Comparison of ENCODE assay signal across 8 cellular contexts in the genomic region with DNA sequence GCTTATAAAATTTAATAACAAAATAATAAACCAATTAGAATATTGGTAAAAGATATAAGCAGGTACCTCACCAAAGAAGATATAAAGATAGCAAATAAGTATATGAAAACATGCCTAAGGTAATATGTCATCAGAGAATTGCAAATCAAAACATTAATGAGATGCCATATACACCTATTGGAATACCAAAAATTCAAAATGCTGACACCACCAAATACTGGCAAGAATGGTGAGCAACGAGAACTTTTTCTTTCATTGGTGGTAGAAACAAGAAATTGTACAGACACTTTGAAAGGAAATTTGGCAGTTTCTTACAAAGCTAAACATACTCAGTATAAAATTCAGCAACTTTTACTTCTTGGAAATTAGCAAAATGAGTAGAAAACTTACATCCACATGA.
"Had no signal": no experiment of that assay in that cellular context is flagged by ENCODE, and none has a peak within 500 bp of the region (broad histone marks: within the 10 kb centered on the region; RNA-seq: fewer than 3 reads in every experiment).

No MANE protein-coding gene starts in this region.

- H3K4me3 ChIP-seq: GM23248, HAP-1 had no signal

- H3K36me3 ChIP-seq: HAP-1 had no signal

- H3K9me3 ChIP-seq: HAP-1 had no signal

- DNase-seq: GM23248, GOT3, H7, HFFc6, KBM-7 had no signal

- H3K9ac ChIP-seq: GM23248 had no signal

- ATAC-seq: HCT116 had no signal

- H3K4me1 ChIP-seq: HAP-1 had no signal

- H2AFZ ChIP-seq: GM23248 had no signal

- H3K27ac ChIP-seq: GM23248, HL-60 had no signal
